In genomic region chr7:141945356-141945755, GRCh38 we compare ENCODE assay signal across 1 cellular context.
TF ChIP-seq lines count a peak whose summit lies in the region.

No MANE protein-coding gene starts in this region.

TF ChIP-seq in HepG2, 621 proteins besides CTCF, POLR2A, EP300 and RAD21:
- TF ChIP-seq ZNF839 (CRISPR knock-in tag; IDR thresholded peaks at IDR 0.05; ENCODE audit: borderline replicate concordance), result no peak
- TF ChIP-seq SIN3B (IDR thresholded peaks at IDR 0.05; ENCODE audit: low read length), result no peak
- TF ChIP-seq ZBTB8A (CRISPR knock-in tag; IDR thresholded peaks at IDR 0.05; ENCODE audit: borderline replicate concordance, low read depth), result no peak
